In the genomic region with DNA sequence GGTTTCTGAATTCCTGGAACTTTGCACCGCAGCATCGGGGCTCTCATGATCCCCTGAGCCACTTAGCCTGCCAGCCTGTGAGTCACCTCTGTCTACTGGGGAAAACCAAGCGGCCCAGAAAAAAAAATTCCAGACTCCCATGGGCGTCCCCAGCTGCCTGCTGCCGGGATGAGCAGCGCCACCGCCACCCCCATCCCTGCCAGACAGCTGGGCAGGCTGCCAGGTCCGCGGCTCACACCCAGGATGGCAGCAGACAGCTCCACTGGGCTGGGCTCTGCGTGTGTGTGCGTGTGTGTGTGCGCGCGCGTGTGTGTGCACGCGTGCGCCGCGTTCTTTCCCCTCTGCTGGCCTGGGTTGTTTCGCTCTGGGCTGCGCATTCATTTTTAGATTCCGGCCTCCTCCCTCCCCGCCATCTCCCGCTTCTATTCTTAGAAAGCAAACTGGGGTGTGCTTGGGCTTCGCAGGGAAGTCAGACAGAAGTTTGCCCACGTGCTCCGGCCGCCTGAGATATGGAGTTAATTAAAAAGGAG, we compare ENCODE assay signal across 1 cellular context.
TF ChIP-seq lines count a peak whose summit lies in the region.

No MANE protein-coding gene starts in this region.

TF ChIP-seq in A549, 52 proteins besides CTCF, POLR2A, EP300 and RAD21 (continued from another document):
- TF ChIP-seq, protein P1, sequence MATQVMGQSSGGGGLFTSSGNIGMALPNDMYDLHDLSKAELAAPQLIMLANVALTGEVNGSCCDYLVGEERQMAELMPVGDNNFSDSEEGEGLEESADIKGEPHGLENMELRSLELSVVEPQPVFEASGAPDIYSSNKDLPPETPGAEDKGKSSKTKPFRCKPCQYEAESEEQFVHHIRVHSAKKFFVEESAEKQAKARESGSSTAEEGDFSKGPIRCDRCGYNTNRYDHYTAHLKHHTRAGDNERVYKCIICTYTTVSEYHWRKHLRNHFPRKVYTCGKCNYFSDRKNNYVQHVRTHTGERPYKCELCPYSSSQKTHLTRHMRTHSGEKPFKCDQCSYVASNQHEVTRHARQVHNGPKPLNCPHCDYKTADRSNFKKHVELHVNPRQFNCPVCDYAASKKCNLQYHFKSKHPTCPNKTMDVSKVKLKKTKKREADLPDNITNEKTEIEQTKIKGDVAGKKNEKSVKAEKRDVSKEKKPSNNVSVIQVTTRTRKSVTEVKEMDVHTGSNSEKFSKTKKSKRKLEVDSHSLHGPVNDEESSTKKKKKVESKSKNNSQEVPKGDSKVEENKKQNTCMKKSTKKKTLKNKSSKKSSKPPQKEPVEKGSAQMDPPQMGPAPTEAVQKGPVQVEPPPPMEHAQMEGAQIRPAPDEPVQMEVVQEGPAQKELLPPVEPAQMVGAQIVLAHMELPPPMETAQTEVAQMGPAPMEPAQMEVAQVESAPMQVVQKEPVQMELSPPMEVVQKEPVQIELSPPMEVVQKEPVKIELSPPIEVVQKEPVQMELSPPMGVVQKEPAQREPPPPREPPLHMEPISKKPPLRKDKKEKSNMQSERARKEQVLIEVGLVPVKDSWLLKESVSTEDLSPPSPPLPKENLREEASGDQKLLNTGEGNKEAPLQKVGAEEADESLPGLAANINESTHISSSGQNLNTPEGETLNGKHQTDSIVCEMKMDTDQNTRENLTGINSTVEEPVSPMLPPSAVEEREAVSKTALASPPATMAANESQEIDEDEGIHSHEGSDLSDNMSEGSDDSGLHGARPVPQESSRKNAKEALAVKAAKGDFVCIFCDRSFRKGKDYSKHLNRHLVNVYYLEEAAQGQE (IDR thresholded peaks at IDR 0.05) = 0 out of 2 replicates have a peak, but pooled peaks have one; percentile 13
- TF ChIP-seq NFE2L2 (conservative IDR thresholded peaks at IDR 0.05; ENCODE audit: low read length) = no peak
- TF ChIP-seq, protein P2, sequence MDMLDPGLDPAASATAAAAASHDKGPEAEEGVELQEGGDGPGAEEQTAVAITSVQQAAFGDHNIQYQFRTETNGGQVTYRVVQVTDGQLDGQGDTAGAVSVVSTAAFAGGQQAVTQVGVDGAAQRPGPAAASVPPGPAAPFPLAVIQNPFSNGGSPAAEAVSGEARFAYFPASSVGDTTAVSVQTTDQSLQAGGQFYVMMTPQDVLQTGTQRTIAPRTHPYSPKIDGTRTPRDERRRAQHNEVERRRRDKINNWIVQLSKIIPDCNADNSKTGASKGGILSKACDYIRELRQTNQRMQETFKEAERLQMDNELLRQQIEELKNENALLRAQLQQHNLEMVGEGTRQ (IDR thresholded peaks at IDR 0.05) = peak; percentile 67
- peak; percentile 96 for TF ChIP-seq EHF (CRISPR knock-in tag; IDR thresholded peaks at IDR 0.05)
- TF ChIP-seq, protein P3, sequence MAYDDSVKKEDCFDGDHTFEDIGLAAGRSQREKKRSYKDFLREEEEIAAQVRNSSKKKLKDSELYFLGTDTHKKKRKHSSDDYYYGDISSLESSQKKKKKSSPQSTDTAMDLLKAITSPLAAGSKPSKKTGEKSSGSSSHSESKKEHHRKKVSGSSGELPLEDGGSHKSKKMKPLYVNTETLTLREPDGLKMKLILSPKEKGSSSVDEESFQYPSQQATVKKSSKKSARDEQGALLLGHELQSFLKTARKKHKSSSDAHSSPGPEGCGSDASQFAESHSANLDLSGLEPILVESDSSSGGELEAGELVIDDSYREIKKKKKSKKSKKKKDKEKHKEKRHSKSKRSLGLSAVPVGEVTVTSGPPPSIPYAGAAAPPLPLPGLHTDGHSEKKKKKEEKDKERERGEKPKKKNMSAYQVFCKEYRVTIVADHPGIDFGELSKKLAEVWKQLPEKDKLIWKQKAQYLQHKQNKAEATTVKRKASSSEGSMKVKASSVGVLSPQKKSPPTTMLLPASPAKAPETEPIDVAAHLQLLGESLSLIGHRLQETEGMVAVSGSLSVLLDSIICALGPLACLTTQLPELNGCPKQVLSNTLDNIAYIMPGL (CRISPR knock-in tag; IDR thresholded peaks at IDR 0.05; ENCODE audit: borderline replicate concordance) = no peak
- TF ChIP-seq CHD2 (IDR thresholded peaks at IDR 0.05; ENCODE audit: low read length, partially characterized antibody) = peak; percentile 37
- TF ChIP-seq NPAS2 (CRISPR knock-in tag; IDR thresholded peaks at IDR 0.05; ENCODE audit: borderline replicate concordance) = peak; percentile 79
- TF ChIP-seq FOSB (CRISPR knock-in tag; IDR thresholded peaks at IDR 0.05) = peak; percentile 77; the same call in 1 of the 2 replicates
- TF ChIP-seq POLR2AphosphoS2 (conservative IDR thresholded peaks at IDR 0.05; ENCODE audit: low read length) = no peak
- TF ChIP-seq, protein P4, sequence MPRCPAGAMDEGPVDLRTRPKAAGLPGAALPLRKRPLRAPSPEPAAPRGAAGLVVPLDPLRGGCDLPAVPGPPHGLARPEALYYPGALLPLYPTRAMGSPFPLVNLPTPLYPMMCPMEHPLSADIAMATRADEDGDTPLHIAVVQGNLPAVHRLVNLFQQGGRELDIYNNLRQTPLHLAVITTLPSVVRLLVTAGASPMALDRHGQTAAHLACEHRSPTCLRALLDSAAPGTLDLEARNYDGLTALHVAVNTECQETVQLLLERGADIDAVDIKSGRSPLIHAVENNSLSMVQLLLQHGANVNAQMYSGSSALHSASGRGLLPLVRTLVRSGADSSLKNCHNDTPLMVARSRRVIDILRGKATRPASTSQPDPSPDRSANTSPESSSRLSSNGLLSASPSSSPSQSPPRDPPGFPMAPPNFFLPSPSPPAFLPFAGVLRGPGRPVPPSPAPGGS (IDR thresholded peaks at IDR 0.05) = peak; percentile 69; the same call in 1 of the 3 replicates
- no peak for TF ChIP-seq KDM5A (IDR thresholded peaks at IDR 0.05)
- TF ChIP-seq MYC (IDR thresholded peaks at IDR 0.05; ENCODE audit: borderline replicate concordance, low read length) = peak; percentile 92
- TF ChIP-seq, protein P5, sequence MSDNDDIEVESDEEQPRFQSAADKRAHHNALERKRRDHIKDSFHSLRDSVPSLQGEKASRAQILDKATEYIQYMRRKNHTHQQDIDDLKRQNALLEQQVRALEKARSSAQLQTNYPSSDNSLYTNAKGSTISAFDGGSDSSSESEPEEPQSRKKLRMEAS (IDR thresholded peaks at IDR 0.05) = peak; percentile 99
- TF ChIP-seq CHD4 (IDR thresholded peaks at IDR 0.05; ENCODE audit: borderline replicate concordance) = no peak
- no peak for TF ChIP-seq SREBF2 (IDR thresholded peaks at IDR 0.05)
- peak; percentile 52; the same call in 1 of the 2 replicates for TF ChIP-seq RFX5 (IDR thresholded peaks at IDR 0.05)
- 0 out of 2 replicates have a peak, but pooled peaks have one; percentile 44 for TF ChIP-seq HOXA7 (CRISPR knock-in tag; IDR thresholded peaks at IDR 0.05)
- TF ChIP-seq GATA3 (IDR thresholded peaks at IDR 0.05; ENCODE audit: borderline replicate concordance) = peak; percentile 91
- TF ChIP-seq KDM1A (IDR thresholded peaks at IDR 0.05; ENCODE audit: low read depth) = no peak
- no peak for TF ChIP-seq ZC3H11A (IDR thresholded peaks at IDR 0.05)
- TF ChIP-seq NR3C1 (IDR thresholded peaks at IDR 0.05) = no peak
- TF ChIP-seq SMC3 (IDR thresholded peaks at IDR 0.05) = peak; percentile 73
- peak; percentile 86 for TF ChIP-seq JUNB (IDR thresholded peaks at IDR 0.05)
- TF ChIP-seq CBX2 (IDR thresholded peaks at IDR 0.05; ENCODE audit: borderline replicate concordance, low read depth) = no peak
- peak; percentile 95 for TF ChIP-seq HOXB5 (CRISPR knock-in tag; IDR thresholded peaks at IDR 0.05)
- no peak for TF ChIP-seq EHMT2 (IDR thresholded peaks at IDR 0.05; ENCODE audit: low read depth)
- TF ChIP-seq, protein P6, sequence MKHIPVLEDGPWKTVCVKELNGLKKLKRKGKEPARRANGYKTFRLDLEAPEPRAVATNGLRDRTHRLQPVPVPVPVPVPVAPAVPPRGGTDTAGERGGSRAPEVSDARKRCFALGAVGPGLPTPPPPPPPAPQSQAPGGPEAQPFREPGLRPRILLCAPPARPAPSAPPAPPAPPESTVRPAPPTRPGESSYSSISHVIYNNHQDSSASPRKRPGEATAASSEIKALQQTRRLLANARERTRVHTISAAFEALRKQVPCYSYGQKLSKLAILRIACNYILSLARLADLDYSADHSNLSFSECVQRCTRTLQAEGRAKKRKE (CRISPR knock-in tag; IDR thresholded peaks at IDR 0.05; ENCODE audit: low read depth) = peak; percentile 98
